In the genomic region with DNA sequence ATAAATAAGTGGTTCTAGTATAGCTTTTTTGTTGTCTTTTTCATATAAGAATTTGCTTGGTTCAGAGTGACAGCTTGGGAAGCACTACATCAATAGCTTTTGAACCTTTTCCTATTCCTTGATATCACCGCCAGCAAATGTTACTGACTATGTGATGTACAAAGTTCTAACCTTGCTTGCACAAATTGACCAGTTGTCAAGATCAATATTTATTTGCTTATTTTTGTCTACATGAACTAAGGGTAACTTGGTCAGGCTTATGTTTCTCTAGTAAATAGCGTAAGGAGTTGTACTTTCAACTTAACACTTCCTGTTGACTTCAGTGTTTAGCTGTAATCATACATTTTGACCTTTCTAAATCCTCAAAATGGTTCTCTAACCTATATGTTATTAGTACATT, we compare ENCODE assay signal across 1 cellular context.
TF ChIP-seq lines count a peak whose summit lies in the region.

No MANE protein-coding gene starts in this region.

TF ChIP-seq in SK-N-SH, 30 proteins besides CTCF, POLR2A, EP300 and RAD21 (continued from another document):
- TF ChIP-seq REST (IDR thresholded peaks at IDR 0.05; ENCODE audit: low read depth, low read length), result no peak
